In genomic region chr7:103010220-103010607, GRCh38 we compare ENCODE assay signal across 26 cellular contexts.
"Had no signal": no experiment of that assay in that cellular context is flagged by ENCODE, and none has a peak within 500 bp of the region (broad histone marks: within the 10 kb centered on the region; RNA-seq: fewer than 3 reads in every experiment).

No MANE protein-coding gene starts in this region.

- DNase-seq: activated CD4-positive, alpha-beta T cell treated with anti-CD3 and anti-CD28 coated beads for 4 hours; activated CD4-positive, alpha-beta T cell treated with anti-CD3 and anti-CD28 coated beads, Interleukin-2, amount 50 U/mL, for 4 hours; activated gamma-delta T cell; activated naive CD8-positive, alpha-beta T cell treated with anti-CD3 and anti-CD28 coated beads, Interleukin-2, amount 10 ng/mL, durations not matched to agents 7 days and 5 days; activated T-cell treated with anti-CD3 and anti-CD28 coated beads, Interleukin-2, amount 50 U/mL, for 24 hours; cortex of kidney; hippocampal formation; kidney; mesendoderm; retina; stimulated activated CD4-positive, alpha-beta T cell treated with anti-CD3 and anti-CD28 coated beads, Interleukin-12 subunit alpha, Interleukin-12 subunit beta, amount 100 ng/mL, for 4 hours; stimulated activated CD4-positive, alpha-beta T cell treated with anti-CD3 and anti-CD28 coated beads, Interleukin-4, amount 100 ng/mL, for 24 hours; tibial artery; upper lobe of right lung had no signal

- H3K4me3 ChIP-seq: ascending aorta, gastroesophageal sphincter, prostate gland, skin epidermis, stomach, tibial artery, upper lobe of right lung had no signal

- H3K36me3 ChIP-seq: ascending aorta, gastroesophageal sphincter, neutrophil, prostate gland, stomach, tibial artery, upper lobe of right lung had no signal

- FAIRE-seq: endothelial cell of umbilical vein, kidney had no signal

- H3K4me1 Mint-ChIP-seq: activated naive CD4-positive, alpha-beta T cell treated with anti-CD3 and anti-CD28 coated beads, Interleukin-2, amount 10 ng/mL, durations not matched to agents 7 days and 5 days; activated naive CD8-positive, alpha-beta T cell treated with anti-CD3 and anti-CD28 coated beads, Interleukin-2, amount 10 ng/mL, durations not matched to agents 7 days and 5 days; brain; nephron; stimulated activated effector memory CD8-positive, alpha-beta T cell treated with anti-CD3 and anti-CD28 coated beads, Interleukin-12 subunit alpha, Interleukin-12 subunit beta, amount 100 ng/mL, for 72 hours had no signal

- H3K27ac ChIP-seq: ascending aorta, gastroesophageal sphincter, neutrophil, prostate gland, skin epidermis, stomach, tibial artery, upper lobe of right lung had no signal

- H3K27ac Mint-ChIP-seq: activated naive CD4-positive, alpha-beta T cell treated with anti-CD3 and anti-CD28 coated beads, Interleukin-2, amount 10 ng/mL, durations not matched to agents 7 days and 5 days; activated naive CD8-positive, alpha-beta T cell treated with anti-CD3 and anti-CD28 coated beads, Interleukin-2, amount 10 ng/mL, durations not matched to agents 7 days and 5 days; activated T-cell treated with anti-CD3 and anti-CD28 coated beads, Interleukin-2, amount 50 U/mL, for 24 hours; brain; nephron; stimulated activated effector memory CD8-positive, alpha-beta T cell treated with anti-CD3 and anti-CD28 coated beads, Interleukin-12 subunit alpha, Interleukin-12 subunit beta, amount 100 ng/mL, for 72 hours had no signal

- ATAC-seq: gastroesophageal sphincter; sciatic nerve; stimulated activated effector memory CD8-positive, alpha-beta T cell treated with anti-CD3 and anti-CD28 coated beads, Interleukin-12 subunit alpha, Interleukin-12 subunit beta, amount 100 ng/mL, for 72 hours; upper lobe of right lung had no signal

- H3K4me1 ChIP-seq: ascending aorta, gastroesophageal sphincter, prostate gland, tibial artery, upper lobe of right lung had no signal

- H3K9me3 Mint-ChIP-seq: stimulated activated effector memory CD8-positive, alpha-beta T cell treated with anti-CD3 and anti-CD28 coated beads, Interleukin-12 subunit alpha, Interleukin-12 subunit beta, amount 100 ng/mL, for 72 hours had no signal

- H3K36me3 Mint-ChIP-seq: activated naive CD4-positive, alpha-beta T cell treated with anti-CD3 and anti-CD28 coated beads, Interleukin-2, amount 10 ng/mL, durations not matched to agents 7 days and 5 days; activated naive CD8-positive, alpha-beta T cell treated with anti-CD3 and anti-CD28 coated beads, Interleukin-2, amount 10 ng/mL, durations not matched to agents 7 days and 5 days; stimulated activated effector memory CD8-positive, alpha-beta T cell treated with anti-CD3 and anti-CD28 coated beads, Interleukin-12 subunit alpha, Interleukin-12 subunit beta, amount 100 ng/mL, for 72 hours had no signal

- H3K9me3 ChIP-seq: ascending aorta, gastroesophageal sphincter, neutrophil, prostate gland, stomach, tibial artery, upper lobe of right lung had no signal

- H3K27me3 Mint-ChIP-seq: activated naive CD8-positive, alpha-beta T cell treated with anti-CD3 and anti-CD28 coated beads, Interleukin-2, amount 10 ng/mL, durations not matched to agents 7 days and 5 days; brain had no signal

- H3K27me3 ChIP-seq: ascending aorta, gastroesophageal sphincter, neutrophil, stomach, tibial artery, upper lobe of right lung had no signal

- H3K4me3 Mint-ChIP-seq: activated naive CD4-positive, alpha-beta T cell treated with anti-CD3 and anti-CD28 coated beads, Interleukin-2, amount 10 ng/mL, durations not matched to agents 7 days and 5 days; activated naive CD8-positive, alpha-beta T cell treated with anti-CD3 and anti-CD28 coated beads, Interleukin-2, amount 10 ng/mL, durations not matched to agents 7 days and 5 days; activated T-cell treated with anti-CD3 and anti-CD28 coated beads, Interleukin-2, amount 50 U/mL, for 24 hours; brain; nephron; stimulated activated effector memory CD8-positive, alpha-beta T cell treated with anti-CD3 and anti-CD28 coated beads, Interleukin-12 subunit alpha, Interleukin-12 subunit beta, amount 100 ng/mL, for 72 hours had no signal
